Comparison of ENCODE assay signal across 21 cellular contexts in the genomic region with DNA sequence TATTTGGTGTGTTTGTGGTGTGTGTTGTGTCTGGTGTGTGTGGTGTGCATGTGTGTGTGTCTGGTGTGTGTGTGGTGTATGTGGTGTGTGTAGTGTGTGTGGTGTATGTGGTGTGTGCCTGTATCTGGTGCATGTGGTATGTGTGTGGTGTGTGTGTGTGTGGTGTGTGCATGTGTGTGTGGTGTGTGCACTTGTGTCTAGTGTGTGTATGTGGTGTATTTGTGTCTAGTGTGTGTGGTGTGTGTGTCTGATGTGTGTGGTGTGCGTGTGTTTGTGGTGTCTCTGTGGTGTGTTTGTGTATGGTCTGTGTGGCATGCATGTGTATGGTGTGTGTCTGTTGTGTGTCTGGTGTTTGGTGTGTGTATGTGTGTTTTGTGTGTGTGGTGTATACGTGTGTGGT.
"Had no signal": no experiment of that assay in that cellular context is flagged by ENCODE, and none has a peak within 500 bp of the region (broad histone marks: within the 10 kb centered on the region; RNA-seq: fewer than 3 reads in every experiment).

No MANE protein-coding gene starts in this region.

- H3K27me3 ChIP-seq: SJSA1 had no signal

- H3K4me3 Mint-ChIP-seq: IgD-negative memory B cell had no signal

- H3K36me3 ChIP-seq: SJSA1 had no signal

- FAIRE-seq: RCC 7860 had no signal

- H3K4me3 ChIP-seq: SJSA1, SK-N-MC had no signal

- DNase-seq: KBM-7, MV-4-11, NCI-H1048, NCI-H1105, NCI-H1417, NCI-H1436 treated with DMSO at 0.1 percent for 48 hours, NCI-H1694, NCI-H187 treated with DMSO at 0.1 percent for 48 hours, NCI-H2029 treated with DMSO at 0.1 percent for 48 hours, NCI-H2107, NCI-H2227 treated with DMSO at 0.1 percent for 48 hours, NCI-H524, NCI-H526 treated with DMSO at 0.1 percent for 48 hours, NCI-H748 treated with DMSO at 0.1 percent for 48 hours, Right ventricle myocardium superior, RPMI8226, SIG-M5 had no signal

- H3K4me1 Mint-ChIP-seq: IgD-negative memory B cell had no signal

- H3K4me1 ChIP-seq: SJSA1 had no signal

- H3K27ac ChIP-seq: SJSA1, SK-N-MC had no signal

- H3K27ac Mint-ChIP-seq: IgD-negative memory B cell had no signal
